ENCODE assay signal across 9 cellular contexts in genomic region chr21:37074546-37074945, GRCh38. TPM values are rescaled to one million over a fixed set of nuclear protein-coding genes. Genes with fewer than 3 reads are reported as not detected.
DNase-seq lines count a peak whose midpoint lies in the region; FAIRE-seq and TF ChIP-seq lines count a peak whose summit lies in the region.
"Had no signal": no experiment of that assay in that cellular context is flagged by ENCODE, and none has a peak within 500 bp of the region (broad histone marks: within the 10 kb centered on the region; RNA-seq: fewer than 3 reads in every experiment).

No MANE protein-coding gene starts in this region.

- H2AFZ ChIP-seq in OCI-LY1 (ENCODE audit: low read length): no peak overlapping the region
- H2AFZ ChIP-seq in endothelial cell of umbilical vein (ENCODE audit: low read depth, low read length): no peak overlapping the region

- BruUV-seq in endothelial cell of umbilical vein (replicated peaks; lab: Mats Ljungman, UMichigan): no TSS peak

- no peaks in the 10 kb centered on the region for H3K27me3 ChIP-seq in OCI-LY1 (ENCODE audit: insufficient read depth, low read length)
- H3K27me3 ChIP-seq in endothelial cell of umbilical vein (ENCODE audit: control insufficient read depth in 2 of 2, insufficient read depth in 2 of 2, low read length in 2 of 2): no peaks in the 10 kb centered on the region
- no peaks in the 10 kb centered on the region for H3K27me3 ChIP-seq in prostate gland (replicated peaks; ENCODE audit: insufficient read depth)

- intact Hi-C loops in endothelial cell of umbilical vein (cut with micrococcal nuclease) (loop anchor here (5.0 kb wide), 2 partner anchors 62 to 82 kb away; no protein-coding TSS in a partner anchor), prostate gland (cut with DNase I) (loop anchor here (5.0 kb wide), 1 partner anchor 293 kb away; the partner anchor contains the start of gene DYRK1A)

- H3K9me1 ChIP-seq in endothelial cell of umbilical vein (replicated peaks; ENCODE audit: control insufficient read depth, extremely low read depth, insufficient read depth, low read length): no peaks in the 10 kb centered on the region

- no peak for TF ChIP-seq CTCF in GM12865 (IDR thresholded peaks at IDR 0.05; ENCODE audit: insufficient read depth, low read depth, low read length, missing control alignments)
- TF ChIP-seq CTCF in OCI-LY1 (IDR thresholded peaks at IDR 0.05; ENCODE audit: low read length): no peak
- TF ChIP-seq CTCF in endothelial cell of umbilical vein (IDR thresholded peaks at IDR 0.05; ENCODE audit: extremely low read depth in 1 of 2, insufficient read depth in 1 of 2, low read depth in 1 of 2, low read length in 2 of 2): no peak
- no peak for TF ChIP-seq CTCF in prostate gland (IDR thresholded peaks at IDR 0.05)

- dilution Hi-C loops in endothelial cell of umbilical vein (cut with MboI; ENCODE audit: extremely low pct_ligation_motif_present, low sequenced_read_pairs): no loop called here

- H3K27ac ChIP-seq in OCI-LY1 (ENCODE audit: low read depth, low read length, poor library complexity, severe bottlenecking): peak overlapping the region; percentile 51
- H3K27ac ChIP-seq in endothelial cell of umbilical vein (ENCODE audit: insufficient read depth, low read depth, low read length): no peak overlapping the region
- H3K27ac ChIP-seq in prostate gland: peak overlapping the region; percentile 96 to 99
- H3K27ac ChIP-seq: epithelial cell of prostate had no signal

- FAIRE-seq in endothelial cell of umbilical vein (lab: Jason Lieb, UNC): no peak

- H3K79me2 ChIP-seq in OCI-LY1 (ENCODE audit: insufficient read depth, low read length): peaks cover 59% of the 10 kb centered on the region
- H3K79me2 ChIP-seq in endothelial cell of umbilical vein (ENCODE audit: control insufficient read depth, insufficient read depth, low read length): peaks cover 52% of the 10 kb centered on the region

- H4K20me1 ChIP-seq in OCI-LY1 (ENCODE audit: insufficient read depth, low read length): no peaks in the 10 kb centered on the region
- H4K20me1 ChIP-seq in endothelial cell of umbilical vein (replicated peaks; ENCODE audit: control insufficient read depth, extremely low read depth, insufficient read depth, low read length): peaks cover 2% of the 10 kb centered on the region

- H3K4me3 ChIP-seq in GM12865 (ENCODE audit: low read depth, low read length) (peak overlapping the region; percentile 100), OCI-LY1 (ENCODE audit: low read depth, low read length, poor library complexity, severe bottlenecking) (peak overlapping the region; percentile 87), endothelial cell of umbilical vein (replicated peaks in 1 of 3; ENCODE audit: insufficient read depth in 1 of 3, low read depth in 1 of 3, low read length in 3 of 3) (peak overlapping the region; percentile 12 to 69 (median 59)), prostate gland (peak overlapping the region; percentile 87 to 96)

- H3F3A ChIP-seq in OCI-LY1 (ENCODE audit: insufficient read depth, low read length): 0 out of 2 replicates have a peak, but pooled peaks cover 6% of the 10 kb centered on the region

- peak overlapping the region; percentile 93 for H3K4me2 ChIP-seq in OCI-LY1 (ENCODE audit: low read length)
- peak overlapping the region; percentile 71 for H3K4me2 ChIP-seq in endothelial cell of umbilical vein (ENCODE audit: insufficient read depth, low read length)

- WGBS in prostate gland: 21% methylated on average over 9 of the region's 9 CpGs

- no peaks in the 10 kb centered on the region for H3K9me3 ChIP-seq in OCI-LY1 (ENCODE audit: low read length)
- no peaks in the 10 kb centered on the region for H3K9me3 ChIP-seq in endothelial cell of umbilical vein (replicated peaks; ENCODE audit: control insufficient read depth, insufficient read depth, low read length)
- no peaks in the 10 kb centered on the region for H3K9me3 ChIP-seq in prostate gland

- POLR2A ChIA-PET in endothelial cell of umbilical vein (lab: Charles Lee): no interaction called here

- CTCF ChIA-PET in endothelial cell of umbilical vein (lab: Charles Lee): interaction anchor here (1.0 to 1.1 kb wide), 2 partner anchors 14 to 98 kb away, joined by 3 read pairs; no protein-coding TSS in a partner anchor

- TF ChIP-seq POLR2A in endothelial cell of umbilical vein (IDR thresholded peaks at IDR 0.05; ENCODE audit: low read depth, low read length) (no peak), prostate gland (IDR thresholded peaks at IDR 0.05) (no peak)

- H3K4me1 ChIP-seq in OCI-LY1 (ENCODE audit: insufficient read depth, low read length, severe bottlenecking) (peaks cover 59% of the 10 kb centered on the region), endothelial cell of umbilical vein (ENCODE audit: control insufficient read depth, extremely low read depth, insufficient read depth, low read length) (peaks cover 17% of the 10 kb centered on the region), prostate gland (replicated peaks) (peaks cover 6% of the 10 kb centered on the region)

- H3K9ac ChIP-seq in OCI-LY1 (ENCODE audit: low read length) (peak overlapping the region; percentile 81), endothelial cell of umbilical vein (replicated peaks; ENCODE audit: extremely low read depth, insufficient read depth, low read length) (peak overlapping the region; percentile 72)

- DNase-seq in GM12865 (ENCODE audit: low read depth) (no peak), endothelial cell of umbilical vein (ENCODE audit: low read depth, low spot score) (no peak), prostate gland (ENCODE audit: low spot score) (no peak), OCI-M1 (lab: John Stamatoyannopoulos, UW) (no peak), putamen (ENCODE audit: low spot score) (no peak)
- no peak for DNase-seq in stimulated activated naive CD4-positive, alpha-beta T cell treated with Interleukin-2 at 50 U/mL for 16 hours (lab: John Stamatoyannopoulos, UW)
- DNase-seq in stimulated activated CD4-positive, alpha-beta T cell treated with anti-CD3 and anti-CD28 coated beads, Interleukin-2, amount 100 ng/mL, for 48 hours: no peak

- no peaks in the 10 kb centered on the region for H3K9me2 ChIP-seq in OCI-LY1 (ENCODE audit: low read depth, low read length)

- no peaks in the 10 kb centered on the region for H3K36me3 ChIP-seq in OCI-LY1 (ENCODE audit: insufficient read depth, low read length)
- no peaks in the 10 kb centered on the region for H3K36me3 ChIP-seq in endothelial cell of umbilical vein (ENCODE audit: control insufficient read depth in 2 of 2, extremely low read depth in 1 of 2, insufficient read depth in 2 of 2, low read length in 2 of 2)
- no peaks in the 10 kb centered on the region for H3K36me3 ChIP-seq in prostate gland

TF ChIP-seq in endothelial cell of umbilical vein, 7 proteins besides CTCF, POLR2A, EP300 and RAD21:
- no peak for TF ChIP-seq FOS (IDR thresholded peaks at IDR 0.05; ENCODE audit: borderline replicate concordance, insufficient read depth, low read length)
- no peak for TF ChIP-seq MYC (IDR thresholded peaks at IDR 0.05; ENCODE audit: low read depth, low read length)

RNA-seq across cellular contexts. Expression of gene TTC3, which starts 1.5 kb away (rescaled TPM):
- 104 and 113 TPM in 2 replicates for total RNA-seq in endothelial cell of umbilical vein
- 21.4 and 26.2 TPM in 2 replicates for polyA plus RNA-seq in endothelial cell of umbilical vein
- 50.3 and 53.9 TPM in 2 replicates for polyA plus RNA-seq in endothelial cell of umbilical vein (2011; cell fraction: cytosol; rRNA removed)
- polyA plus RNA-seq in endothelial cell of umbilical vein (2011; cell fraction: nucleus; rRNA removed): 107 and 125 TPM in 2 replicates
- 75.8 and 90.3 TPM in 2 replicates for polyA plus RNA-seq in endothelial cell of umbilical vein (2012)
- 83.0 and 83.2 TPM in 2 replicates for polyA minus RNA-seq in endothelial cell of umbilical vein
- polyA minus RNA-seq in endothelial cell of umbilical vein (2011; cell fraction: cytosol; rRNA and poly(A)+ RNA removed): 42.4 TPM
- polyA minus RNA-seq in endothelial cell of umbilical vein (2011; cell fraction: nucleus; rRNA and poly(A)+ RNA removed): 102 and 141 TPM in 2 replicates
- total RNA-seq in prostate gland: 100 to 1,000 TPM; 169 to 201 TPM

RNA-seq across cellular contexts. Expression of gene PIGP, which starts 1.7 kb away (rescaled TPM):
- total RNA-seq in endothelial cell of umbilical vein: 11.4 and 12.5 TPM in 2 replicates
- polyA plus RNA-seq in endothelial cell of umbilical vein: 18.3 and 18.9 TPM in 2 replicates
- polyA plus RNA-seq in endothelial cell of umbilical vein (2011; cell fraction: cytosol; rRNA removed): 20.8 and 21.0 TPM in 2 replicates
- polyA plus RNA-seq in endothelial cell of umbilical vein (2011; cell fraction: nucleus; rRNA removed): 11.5 and 13.8 TPM in 2 replicates
- polyA plus RNA-seq in endothelial cell of umbilical vein (2012): 17.4 and 19.5 TPM in 2 replicates
- polyA minus RNA-seq in endothelial cell of umbilical vein: 11.4 and 12.1 TPM in 2 replicates
- 12.1 TPM for polyA minus RNA-seq in endothelial cell of umbilical vein (2011; cell fraction: cytosol; rRNA and poly(A)+ RNA removed)
- polyA minus RNA-seq in endothelial cell of umbilical vein (2011; cell fraction: nucleus; rRNA and poly(A)+ RNA removed): 2.5 and 4.8 TPM in 2 replicates
- 10 to 100 TPM; 18.0 to 54.5 TPM for total RNA-seq in prostate gland
